Comparison of ENCODE assay signal across 9 cellular contexts in the genomic region with DNA sequence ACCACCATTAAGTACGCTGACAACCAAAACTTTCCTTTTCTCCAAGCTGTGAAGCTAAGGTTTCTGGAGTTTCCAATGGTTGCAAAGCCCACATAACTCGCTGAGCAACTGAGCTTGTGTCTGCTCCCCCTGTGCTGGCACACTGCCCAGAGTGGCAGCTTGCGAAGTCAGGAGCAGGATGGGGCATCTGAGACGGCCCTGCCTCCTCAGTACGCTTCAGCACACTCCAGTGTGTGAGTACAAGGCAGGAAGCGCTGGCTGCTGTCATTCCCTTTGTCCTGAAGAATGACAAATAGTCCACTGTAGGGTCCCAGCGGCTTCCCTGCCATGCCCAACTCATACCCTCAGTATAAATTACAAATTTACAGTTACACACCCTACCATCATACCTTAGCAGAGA. TPM values are rescaled to one million over a fixed set of nuclear protein-coding genes. Genes with fewer than 3 reads are reported as not detected.
DNase-seq lines count a peak whose midpoint lies in the region; ATAC-seq lines count a peak whose summit lies in the region.
"Had no signal": no experiment of that assay in that cellular context is flagged by ENCODE, and none has a peak within 500 bp of the region (broad histone marks: within the 10 kb centered on the region; RNA-seq: fewer than 3 reads in every experiment).

No MANE protein-coding gene starts in this region.

- no peak for ATAC-seq in GM18870 (IDR thresholded peaks at IDR 0.05; ENCODE audit: unreplicated experiment)
- ATAC-seq in GM21723 (IDR thresholded peaks at IDR 0.05; ENCODE audit: unreplicated experiment): no peak

- in situ Hi-C loops in Caki2 (cut with HindIII; ENCODE audit: low pct_unique_long_range_greater_than_20kb, low sequenced_read_pairs) (no loop called here), SK-MEL-5 (cut with HindIII; ENCODE audit: low pct_unique_long_range_greater_than_20kb, low sequenced_read_pairs) (no loop called here)

- DNase-seq in Caki2 (ENCODE audit: low read depth) (peak; percentile 47), MV-4-11 (lab: John Stamatoyannopoulos, UW) (peak; percentile 9), SK-MEL-5 (ENCODE audit: low read depth, low spot score) (peak; percentile 33), iPS-NIHi11 (ENCODE audit: low spot score) (peak; percentile 64), activated gamma-delta T cell treated with Interleukin-2 at 50 U/mL for 16 hours (no peak)
- DNase-seq in effector CD4-positive, alpha-beta T cell: no peak
- DNase-seq: colonic mucosa had no signal

RNA-seq across cellular contexts. Expression of a gene that starts 15.1 kb away (rescaled TPM):
- total RNA-seq in Caki2 (2014; rRNA removed; shearing (Covaris generic); ENCODE audit: low replicate concordance): 58.4 and 92.5 TPM in 2 replicates
- total RNA-seq in SK-MEL-5 (2014; rRNA removed; shearing (Covaris generic)): 103 and 110 TPM in 2 replicates
- 32.5 and 53.9 TPM in 2 replicates for polyA plus RNA-seq in SK-MEL-5 (2015; cell fraction: cytosol; rRNA removed)
- polyA plus RNA-seq in SK-MEL-5 (2015; cell fraction: nucleus; rRNA removed): 19.8 and 24.8 TPM in 2 replicates

RNA-seq across cellular contexts. Expression of a gene that starts 51.5 kb away (rescaled TPM):
- 11.5 and 14.1 TPM in 2 replicates for total RNA-seq in Caki2 (2014; rRNA removed; shearing (Covaris generic); ENCODE audit: low replicate concordance)
- total RNA-seq in SK-MEL-5 (2014; rRNA removed; shearing (Covaris generic)): 15.0 and 17.4 TPM in 2 replicates
- 16.3 and 18.0 TPM in 2 replicates for polyA plus RNA-seq in SK-MEL-5 (2015; cell fraction: cytosol; rRNA removed)
- 12.5 and 18.0 TPM in 2 replicates for polyA plus RNA-seq in SK-MEL-5 (2015; cell fraction: nucleus; rRNA removed)

RNA-seq across cellular contexts. Expression of a gene that starts 51.6 kb away (rescaled TPM):
- total RNA-seq in Caki2 (2014; rRNA removed; shearing (Covaris generic); ENCODE audit: low replicate concordance): 27.4 and 27.9 TPM in 2 replicates
- 33.6 and 39.7 TPM in 2 replicates for total RNA-seq in SK-MEL-5 (2014; rRNA removed; shearing (Covaris generic))
- 31.5 and 42.8 TPM in 2 replicates for polyA plus RNA-seq in SK-MEL-5 (2015; cell fraction: cytosol; rRNA removed)
- polyA plus RNA-seq in SK-MEL-5 (2015; cell fraction: nucleus; rRNA removed): 8.1 and 9.7 TPM in 2 replicates

Comparison
In these comparisons a context has a peak if more than half of its experiments do, and no peak if none do; other contexts are left out.
1. DNase-seq: peak in Caki2 (single experiment), MV-4-11 (single experiment), SK-MEL-5 (single experiment) and iPS-NIHi11 (single experiment); none in activated gamma-delta T cell treated with Interleukin-2 at 50 U/mL for 16 hours (single experiment) and effector CD4-positive, alpha-beta T cell (single experiment).